In genomic region chr16:77721752-77722314, GRCh38 we compare ENCODE assay signal across 8 cellular contexts. TPM values are rescaled to one million over a fixed set of nuclear protein-coding genes. Genes with fewer than 3 reads are reported as not detected.
A peak's percentile ranks its signal among the peaks of the same experiment; 100 is the strongest.
DNase-seq lines count a peak whose midpoint lies in the region; ATAC-seq and TF ChIP-seq lines count a peak whose summit lies in the region.

No MANE protein-coding gene starts in this region.

- WGBS in smooth muscle cell (ENCODE audit: low lambda C conversion rate), result 69% methylated on average over 12 of the region's 12 CpGs
- 56% methylated on average over 12 of the region's 12 CpGs for WGBS in lower leg skin, 2 donors

- H3F3A ChIP-seq in smooth muscle cell (ENCODE audit: low read depth), result peaks cover 7% of the 10 kb centered on the region

- ATAC-seq in GM19463 (IDR thresholded peaks at IDR 0.05; ENCODE audit: unreplicated experiment), result peak; percentile 11
- peak; percentile 26 for ATAC-seq in HG03439 (IDR thresholded peaks at IDR 0.05; ENCODE audit: unreplicated experiment)

- H3K27me3 ChIP-seq in effector memory CD4-positive, alpha-beta T cell (replicated peaks; ENCODE audit: control insufficient read depth, insufficient read depth, low read length, poor library complexity, severe bottlenecking), result no peaks in the 10 kb centered on the region
- no peaks in the 10 kb centered on the region for H3K27me3 ChIP-seq in smooth muscle cell (ENCODE audit: low read depth)

- H3K36me3 ChIP-seq in effector memory CD4-positive, alpha-beta T cell (ENCODE audit: control insufficient read depth, insufficient read depth, low read length), result no peaks in the 10 kb centered on the region
- no peaks in the 10 kb centered on the region for H3K36me3 ChIP-seq in smooth muscle cell (ENCODE audit: low read depth)

- peak overlapping the region; percentile 71 for H3K4me2 ChIP-seq in smooth muscle cell

- no peak for DNase-seq in AG10803 (ENCODE audit: low read depth)
- DNase-seq in effector memory CD4-positive, alpha-beta T cell, result no peak
- no peak for DNase-seq in smooth muscle cell (lab: John Stamatoyannopoulos, UW; ENCODE audit: unreplicated experiment)
- DNase-seq in lower leg skin (ENCODE audit: low spot score in 2 of 2), result no peak
- no peak for DNase-seq in ureter (ENCODE audit: low spot score)
- no peak for DNase-seq in NCI-H446 (lab: John Stamatoyannopoulos, UW)

- TF ChIP-seq POLR2A in lower leg skin (IDR thresholded peaks at IDR 0.05), result no peak

- peak overlapping the region; percentile 21 for H3K4me3 ChIP-seq in AG10803 (ENCODE audit: low read length)
- peak overlapping the region; percentile 68 for H3K4me3 ChIP-seq in effector memory CD4-positive, alpha-beta T cell (ENCODE audit: insufficient read depth, low read depth, low read length, poor library complexity, severe bottlenecking)
- H3K4me3 ChIP-seq in smooth muscle cell, result peak overlapping the region; percentile 30
- no peak overlapping the region for H3K4me3 ChIP-seq in lower leg skin (ENCODE audit: low read depth, poor library complexity, severe bottlenecking)

- no peaks in the 10 kb centered on the region for H4K20me1 ChIP-seq in smooth muscle cell (ENCODE audit: low read depth)

- peak overlapping the region; percentile 12 for H2AFZ ChIP-seq in smooth muscle cell (ENCODE audit: low read depth)

- H3K79me2 ChIP-seq in smooth muscle cell (ENCODE audit: low read depth), result no peaks in the 10 kb centered on the region

- H3K9me3 ChIP-seq in effector memory CD4-positive, alpha-beta T cell (ENCODE audit: control insufficient read depth, low read length), result no peaks in the 10 kb centered on the region
- H3K9me3 ChIP-seq in smooth muscle cell (replicated peaks; ENCODE audit: low read depth), result no peaks in the 10 kb centered on the region

- intact Hi-C loops in lower leg skin (cut with DNase I; ENCODE audit: low total_unique reads), result no loop called here

- no peaks in the 10 kb centered on the region for H3K4me1 ChIP-seq in effector memory CD4-positive, alpha-beta T cell (ENCODE audit: control insufficient read depth, insufficient read depth, low read length, poor library complexity, severe bottlenecking)
- no peaks in the 10 kb centered on the region for H3K4me1 ChIP-seq in smooth muscle cell (ENCODE audit: low read depth)

- peak overlapping the region; percentile 40 for H3K27ac ChIP-seq in effector memory CD4-positive, alpha-beta T cell (ENCODE audit: insufficient read depth, low read length, poor library complexity, severe bottlenecking)
- H3K27ac ChIP-seq in smooth muscle cell (ENCODE audit: low read depth), result no peak overlapping the region

- no peak for TF ChIP-seq CTCF in AG10803 (conservative IDR thresholded peaks at IDR 0.05; ENCODE audit: low read length)
- TF ChIP-seq CTCF in smooth muscle cell (IDR thresholded peaks at IDR 0.05; ENCODE audit: borderline replicate concordance, insufficient read depth, poor library complexity, severe bottlenecking), result no peak
- no peak for TF ChIP-seq CTCF in lower leg skin (IDR thresholded peaks at IDR 0.05)

- H3K9ac ChIP-seq in smooth muscle cell (ENCODE audit: low read depth), result no peak overlapping the region

RNA-seq across cellular contexts. Expression of gene NUDT7, which starts 0.5 kb away (rescaled TPM):
- total RNA-seq in smooth muscle cell (2.8 and 3.3 TPM in 2 replicates), lower leg skin (10 to 100 TPM; 10.3 to 16.0 (median 12.0) TPM), ureter (8.7 TPM)
- 4.6 and 5.6 TPM in 2 replicates for polyA plus RNA-seq in smooth muscle cell
